15 cellular contexts compared by ENCODE assay signal in the genomic region with DNA sequence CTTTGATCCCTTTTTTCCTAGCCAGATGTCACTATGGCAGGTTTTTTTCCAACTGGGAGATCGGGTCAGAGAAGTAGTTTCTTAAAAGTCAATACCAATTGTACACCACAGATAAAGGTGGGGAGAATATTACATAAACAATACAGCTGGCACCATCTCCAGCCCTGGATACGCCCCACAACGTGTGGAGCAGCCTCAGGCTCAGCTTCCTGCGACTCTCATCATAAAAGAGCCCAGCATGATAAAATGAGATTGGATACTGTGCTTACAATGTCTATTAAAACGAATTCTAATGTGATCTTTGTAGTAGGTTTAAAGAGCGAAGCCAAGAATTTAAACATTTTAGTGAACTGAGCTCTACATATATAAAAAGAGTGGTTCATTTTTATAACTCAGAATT. TPM values are rescaled to one million over a fixed set of nuclear protein-coding genes. Genes with fewer than 3 reads are reported as not detected.
A peak's percentile ranks its signal among the peaks of the same experiment; 100 is the strongest.
DNase-seq lines count a peak whose midpoint lies in the region; ATAC-seq, FAIRE-seq and TF ChIP-seq lines count a peak whose summit lies in the region.
"Had no signal": no experiment of that assay in that cellular context is flagged by ENCODE, and none has a peak within 500 bp of the region (broad histone marks: within the 10 kb centered on the region; RNA-seq: fewer than 3 reads in every experiment).

No MANE protein-coding gene starts in this region.

- H3K4me3 ChIP-seq in astrocyte (ENCODE audit: insufficient read depth, low read depth, low read length): no peak overlapping the region
- H3K4me3 ChIP-seq: MG63, SJSA1 had no signal

- H3K27ac ChIP-seq in astrocyte (ENCODE audit: low read depth, low read length): no peak overlapping the region
- H3K27ac ChIP-seq: C4-2B, SJSA1 had no signal

- H3K27me3 ChIP-seq in astrocyte (ENCODE audit: insufficient read depth, low read length): no peaks in the 10 kb centered on the region
- H3K27me3 ChIP-seq: MG63, SJSA1 had no signal

- peak; percentile 17 for FAIRE-seq in astrocyte (lab: Jason Lieb, UNC)

- no peaks in the 10 kb centered on the region for H3K4me1 ChIP-seq in astrocyte (ENCODE audit: insufficient read depth, low read length)
- H3K4me1 ChIP-seq: SJSA1 had no signal

- TF ChIP-seq CTCF in astrocyte (IDR thresholded peaks at IDR 0.05; ENCODE audit: insufficient read depth, low read depth, low read length): no peak

- no peaks in the 10 kb centered on the region for H3K9me3 ChIP-seq in astrocyte (ENCODE audit: insufficient read depth, low read depth, low read length)
- H3K9me3 ChIP-seq: MG63, SJSA1 had no signal

- H3K79me2 ChIP-seq in astrocyte (ENCODE audit: insufficient read depth, low read length): no peaks in the 10 kb centered on the region

- no peaks in the 10 kb centered on the region for H3K4me1 Mint-ChIP-seq in astrocyte (ENCODE audit: low read depth, unreplicated experiment)

- no peak overlapping the region for H3K4me2 ChIP-seq in astrocyte (ENCODE audit: low read length)

- H3K36me3 Mint-ChIP-seq in astrocyte (ENCODE audit: low read depth, unreplicated experiment): peaks cover 2% of the 10 kb centered on the region

- H3K27ac Mint-ChIP-seq in astrocyte (ENCODE audit: unreplicated experiment): no peak overlapping the region
- H3K27ac Mint-ChIP-seq: T-helper 2 cell treated with Interferon-gamma antibody and Interleukin-4, amounts not matched to agents 5 μg/mL and 100 μg/mL, for 36 hours had no signal

- H3K9me3 Mint-ChIP-seq in astrocyte (ENCODE audit: unreplicated experiment): no peaks in the 10 kb centered on the region
- H3K9me3 Mint-ChIP-seq: T-helper 2 cell treated with Interferon-gamma antibody and Interleukin-4, amounts not matched to agents 5 μg/mL and 100 μg/mL, for 36 hours had no signal

- H2AFZ ChIP-seq in astrocyte (ENCODE audit: low read depth, low read length): no peak overlapping the region

- ATAC-seq in HG03095 (IDR thresholded peaks at IDR 0.05; ENCODE audit: unreplicated experiment): no peak

- DNase-seq in G401 (ENCODE audit: low spot score) (peak; percentile 72), NCI-H1092 treated with DMSO at 0.1 percent for 48 hours (lab: John Stamatoyannopoulos, UW) (peak; percentile 32), NCI-H345 (lab: John Stamatoyannopoulos, UW) (peak; percentile 89), astrocyte (ENCODE audit: low read depth) (no peak), NCI-H82 (lab: John Stamatoyannopoulos, UW) (no peak), NOMO-1 treated with DMSO at 0.1 percent for 48 hours (lab: John Stamatoyannopoulos, UW; ENCODE audit: unreplicated experiment) (no peak)
- DNase-seq: DMS 273 treated with DMSO at 0.1 percent for 48 hours, MG63, NCI-H1105 treated with DMSO at 0.1 percent for 48 hours, NCI-H526, SW 1271 had no signal

- H3K27me3 Mint-ChIP-seq in astrocyte (ENCODE audit: low read depth, unreplicated experiment): no peaks in the 10 kb centered on the region

- H3K9ac ChIP-seq in astrocyte (ENCODE audit: low read length): no peak overlapping the region

- no peaks in the 10 kb centered on the region for H4K20me1 ChIP-seq in astrocyte (ENCODE audit: insufficient read depth, low read length)

- no peak overlapping the region for H3K4me3 Mint-ChIP-seq in astrocyte (ENCODE audit: unreplicated experiment)
- H3K4me3 Mint-ChIP-seq: T-helper 2 cell treated with Interferon-gamma antibody and Interleukin-4, amounts not matched to agents 5 μg/mL and 100 μg/mL, for 36 hours had no signal

- H3K36me3 ChIP-seq in astrocyte (ENCODE audit: insufficient read depth, low read length): peaks cover 5% of the 10 kb centered on the region
- H3K36me3 ChIP-seq: MG63, SJSA1 had no signal

- in situ Hi-C loops in G401 (cut with HindIII; ENCODE audit: low sequenced_read_pairs): no loop called here

RNA-seq across cellular contexts. Expression of gene EFCAB11, which starts 21.5 kb away (rescaled TPM):
- total RNA-seq in G401 (2014; rRNA removed; shearing (Covaris generic)): 5.6 and 17.6 TPM in 2 replicates
- 7.5 and 7.6 TPM in 2 replicates for total RNA-seq in astrocyte

RNA-seq across cellular contexts. Expression of gene TDP1, which starts 22.7 kb away (rescaled TPM):
- 61.9 and 62.4 TPM in 2 replicates for total RNA-seq in G401 (2014; rRNA removed; shearing (Covaris generic))
- total RNA-seq in astrocyte: 16.7 and 17.0 TPM in 2 replicates

Comparison
In these comparisons a context has a peak if more than half of its experiments do, and no peak if none do; other contexts are left out.
1. DNase-seq: peak in G401 (single experiment), NCI-H1092 treated with DMSO at 0.1 percent for 48 hours (single experiment) and NCI-H345 (single experiment); none in astrocyte (single experiment), NCI-H82 (single experiment) and NOMO-1 treated with DMSO at 0.1 percent for 48 hours (single experiment).